Comparison of ENCODE assay signal across 10 cellular contexts in genomic region chr21:33936221-33937038, GRCh38. TPM values are rescaled to one million over a fixed set of nuclear protein-coding genes. Genes with fewer than 3 reads are reported as not detected.
DNase-seq lines count a peak whose midpoint lies in the region; TF ChIP-seq lines count a peak whose summit lies in the region.
"Had no signal": no experiment of that assay in that cellular context is flagged by ENCODE, and none has a peak within 500 bp of the region (broad histone marks: within the 10 kb centered on the region; RNA-seq: fewer than 3 reads in every experiment).

No MANE protein-coding gene starts in this region.

- peak; percentile 53 for DNase-seq in activated CD4-positive, alpha-beta T cell treated with anti-CD3 and anti-CD28 coated beads, Interleukin-2, amount 50 U/mL, for 1 hour
- DNase-seq in activated CD4-positive, alpha-beta T cell treated with anti-CD3 and anti-CD28 coated beads for 4 hours: no peak
- peak; percentile 50 for DNase-seq in activated CD4-positive, alpha-beta memory T cell treated with anti-CD3 and anti-CD28 coated beads for 36 hours
- DNase-seq in fibroblast of mammary gland (ENCODE audit: low read depth): peak; percentile 40
- no peak for DNase-seq in DMS153 (lab: John Stamatoyannopoulos, UW)
- no peak for DNase-seq in nucleus accumbens (lab: John Stamatoyannopoulos, UW)
- DNase-seq in NCI-H345 (lab: John Stamatoyannopoulos, UW): no peak
- DNase-seq: NK-92 treated with Interleukin-12 subunit alpha and Interleukin-12 subunit beta, amount 100 ng/mL, for 24 hours had no signal

- CTCF ChIA-PET in activated CD4-positive, alpha-beta memory T cell treated with anti-CD3 and anti-CD28 coated beads for 36 hours (lab: Charles Lee): interaction anchor here (1.1 to 4.3 kb wide), 5 partner anchors 9 to 411 kb away, joined by 3 to 38 read pairs (median 4); no protein-coding TSS in a partner anchor

- no peak for TF ChIP-seq CTCF in fibroblast of mammary gland (conservative IDR thresholded peaks at IDR 0.05; ENCODE audit: control insufficient read depth, insufficient read depth, low read depth, low read length)

- H3K27me3 ChIP-seq in stomach smooth muscle (ENCODE audit: control insufficient read depth in 1 of 2, insufficient read depth in 2 of 2, low read length in 2 of 2): no peaks in the 10 kb centered on the region

- H3K4me1 Mint-ChIP-seq in activated CD4-positive, alpha-beta memory T cell treated with anti-CD3 and anti-CD28 coated beads for 36 hours (ENCODE audit: low read depth): peaks cover 76% of the 10 kb centered on the region

- H3K36me3 Mint-ChIP-seq in activated CD4-positive, alpha-beta memory T cell treated with anti-CD3 and anti-CD28 coated beads for 36 hours: peaks cover 22% of the 10 kb centered on the region

- POLR2A ChIA-PET in activated CD4-positive, alpha-beta memory T cell treated with anti-CD3 and anti-CD28 coated beads for 36 hours (lab: Charles Lee): interaction anchor here (1.4 to 9.6 kb wide), 3 partner anchors 12 to 168 kb away, joined by 3 to 128 read pairs (median 20); no protein-coding TSS in a partner anchor

- peaks cover 23% of the 10 kb centered on the region for H3K4me1 ChIP-seq in stomach smooth muscle (ENCODE audit: control insufficient read depth, insufficient read depth, low read length)
- H3K4me1 ChIP-seq: A549 had no signal

- H3K27ac ChIP-seq in stomach smooth muscle (ENCODE audit: low read length): peak overlapping the region; percentile 46
- H3K27ac ChIP-seq: A549 had no signal

- H3K4me3 ChIP-seq in fibroblast of mammary gland (ENCODE audit: control insufficient read depth, low read depth, low read length): no peak overlapping the region
- no peak overlapping the region for H3K4me3 ChIP-seq in stomach smooth muscle (ENCODE audit: low read length in 2 of 2)
- H3K4me3 ChIP-seq: A549 had no signal

- no peak overlapping the region for H3K9ac ChIP-seq in stomach smooth muscle (ENCODE audit: low read length in 2 of 2)

- H3K9me3 Mint-ChIP-seq in activated CD4-positive, alpha-beta memory T cell treated with anti-CD3 and anti-CD28 coated beads for 36 hours: no peaks in the 10 kb centered on the region

- intact Hi-C loops in activated CD4-positive, alpha-beta memory T cell treated with anti-CD3 and anti-CD28 coated beads for 36 hours (cut with micrococcal nuclease): loop anchor here (1.0 kb wide), 1 partner anchor 11 kb away; no protein-coding TSS in a partner anchor

- H3K4me3 Mint-ChIP-seq in activated CD4-positive, alpha-beta memory T cell treated with anti-CD3 and anti-CD28 coated beads for 36 hours: peak overlapping the region; percentile 16

- H3K36me3 ChIP-seq in stomach smooth muscle (ENCODE audit: control insufficient read depth in 2 of 2, insufficient read depth in 2 of 2, low read length in 2 of 2): no peaks in the 10 kb centered on the region

- H3K27ac Mint-ChIP-seq in activated CD4-positive, alpha-beta memory T cell treated with anti-CD3 and anti-CD28 coated beads for 36 hours: peak overlapping the region; percentile 99

- no peaks in the 10 kb centered on the region for H3K27me3 Mint-ChIP-seq in activated CD4-positive, alpha-beta memory T cell treated with anti-CD3 and anti-CD28 coated beads for 36 hours

- no peaks in the 10 kb centered on the region for H3K9me3 ChIP-seq in stomach smooth muscle (ENCODE audit: control insufficient read depth in 2 of 2, low read length in 2 of 2)
- H3K9me3 ChIP-seq: A549 had no signal

RNA-seq across cellular contexts. Expression of gene ATP5PO, which starts 20.8 kb away (rescaled TPM):
- total RNA-seq in activated CD4-positive, alpha-beta memory T cell treated with anti-CD3 and anti-CD28 coated beads for 36 hours: 100 to 1,000 TPM; 208 to 210 TPM

Comparison
In these comparisons a context has a peak if more than half of its experiments do, and no peak if none do; other contexts are left out.
1. DNase-seq: peak in activated CD4-positive, alpha-beta T cell treated with anti-CD3 and anti-CD28 coated beads, Interleukin-2, amount 50 U/mL, for 1 hour (single experiment), activated CD4-positive, alpha-beta memory T cell treated with anti-CD3 and anti-CD28 coated beads for 36 hours (single experiment) and fibroblast of mammary gland (single experiment); none in activated CD4-positive, alpha-beta T cell treated with anti-CD3 and anti-CD28 coated beads for 4 hours (0 of 2), DMS153 (single experiment), nucleus accumbens (0 of 56) and NCI-H345 (single experiment).